8 cellular contexts compared by ENCODE assay signal in genomic region chr5:175729829-175730277, GRCh38.
DNase-seq lines count a peak whose midpoint lies in the region; TF ChIP-seq lines count a peak whose summit lies in the region.

No MANE protein-coding gene starts in this region.

- H3K4me3 Mint-ChIP-seq in activated CD4-positive, alpha-beta memory T cell treated with anti-CD3 and anti-CD28 coated beads for 36 hours = no peak overlapping the region

- DNase-seq in AG09309 (ENCODE audit: low read depth) (peak; percentile 60), GM19238 (ENCODE audit: insufficient read length, low spot score) (peak; percentile 87), HPDE6-E6E7 (ENCODE audit: extremely low spot score) (peak; percentile 95), NCI-H82 treated with DMSO at 0.1 percent for 48 hours (lab: John Stamatoyannopoulos, UW; ENCODE audit: unreplicated experiment) (peak; percentile 77), lower leg skin (ENCODE audit: low spot score in 2 of 2) (peak; percentile 82 to 96)
- peak; percentile 94 for DNase-seq in activated CD4-positive, alpha-beta memory T cell treated with anti-CD3 and anti-CD28 coated beads for 36 hours
- peak; percentile 92 for DNase-seq in effector CD4-positive, alpha-beta T cell
- DNase-seq in stimulated activated CD8-positive, alpha-beta memory T cell treated with anti-CD3 and anti-CD28 coated beads, Interleukin-12 subunit alpha, Interleukin-12 subunit beta, amount 100 ng/mL, for 1 hour (ENCODE audit: low read depth) = peak; percentile 89

- no peaks in the 10 kb centered on the region for H3K9me3 Mint-ChIP-seq in activated CD4-positive, alpha-beta memory T cell treated with anti-CD3 and anti-CD28 coated beads for 36 hours

- TF ChIP-seq POLR2A in lower leg skin (IDR thresholded peaks at IDR 0.05) = no peak

- H3K36me3 Mint-ChIP-seq in activated CD4-positive, alpha-beta memory T cell treated with anti-CD3 and anti-CD28 coated beads for 36 hours = no peaks in the 10 kb centered on the region

- CTCF ChIA-PET in activated CD4-positive, alpha-beta memory T cell treated with anti-CD3 and anti-CD28 coated beads for 36 hours (lab: Charles Lee) = interaction anchor here (0.6 to 6.2 kb wide), 50 partner anchors 11 to 931 kb away, joined by 3 to 69 read pairs (median 4); partner anchors contain the start of genes CPLX2 and KIAA1191

- H3K27ac Mint-ChIP-seq in activated CD4-positive, alpha-beta memory T cell treated with anti-CD3 and anti-CD28 coated beads for 36 hours = no peak overlapping the region

- POLR2A ChIA-PET in activated CD4-positive, alpha-beta memory T cell treated with anti-CD3 and anti-CD28 coated beads for 36 hours (lab: Charles Lee) = no interaction called here

- H3K27me3 Mint-ChIP-seq in activated CD4-positive, alpha-beta memory T cell treated with anti-CD3 and anti-CD28 coated beads for 36 hours = peaks cover 20% of the 10 kb centered on the region

- TF ChIP-seq CTCF in AG09309 (IDR thresholded peaks at IDR 0.05; ENCODE audit: control insufficient read depth, insufficient read depth, low read depth, low read length, missing control alignments) (peak; percentile 97), lower leg skin (IDR thresholded peaks at IDR 0.05) (peak in 1 of 3 donors; percentile 86)

- H3K4me3 ChIP-seq in AG09309 (ENCODE audit: control insufficient read depth, low read depth, low read length) = no peak overlapping the region
- no peak overlapping the region for H3K4me3 ChIP-seq in lower leg skin (ENCODE audit: low read depth, poor library complexity, severe bottlenecking)

- intact Hi-C loops in activated CD4-positive, alpha-beta memory T cell treated with anti-CD3 and anti-CD28 coated beads for 36 hours (cut with micrococcal nuclease) = loop anchor here (2.0 kb wide), 1 partner anchor 143 kb away; no protein-coding TSS in a partner anchor
- intact Hi-C loops in lower leg skin (cut with DNase I; ENCODE audit: low total_unique reads) = no loop called here

- 5 to 6% methylated on average over 9 of the region's 9 CpGs for whole genome bisulfite sequencing in lower leg skin, 2 donors

- H3K4me1 Mint-ChIP-seq in activated CD4-positive, alpha-beta memory T cell treated with anti-CD3 and anti-CD28 coated beads for 36 hours (ENCODE audit: low read depth) = peaks cover 7% of the 10 kb centered on the region
